Comparison of ENCODE assay signal across 1 cellular context in genomic region chr10:21536874-21537273, GRCh38.
TF ChIP-seq lines count a peak whose summit lies in the region.

No MANE protein-coding gene starts in this region.

TF ChIP-seq in A549, 52 proteins besides CTCF, POLR2A, EP300 and RAD21:
- TF ChIP-seq GATA3 (IDR thresholded peaks at IDR 0.05; ENCODE audit: borderline replicate concordance): no peak
- TF ChIP-seq HES2 (IDR thresholded peaks at IDR 0.05): no peak
- TF ChIP-seq ELK1 (IDR thresholded peaks at IDR 0.05; ENCODE audit: low read depth, low read length): no peak
- no peak for TF ChIP-seq ATOH8 (CRISPR knock-in tag; IDR thresholded peaks at IDR 0.05; ENCODE audit: low read depth)
- no peak for TF ChIP-seq TFCP2L1 (CRISPR knock-in tag; IDR thresholded peaks at IDR 0.05)
- no peak for TF ChIP-seq ESRRA (IDR thresholded peaks at IDR 0.05; ENCODE audit: borderline replicate concordance, low read length)
- TF ChIP-seq HOXA7 (CRISPR knock-in tag; IDR thresholded peaks at IDR 0.05): no peak
- no peak for TF ChIP-seq EHMT2 (IDR thresholded peaks at IDR 0.05; ENCODE audit: low read depth)
- TF ChIP-seq HEYL (CRISPR knock-in tag; IDR thresholded peaks at IDR 0.05): no peak
- no peak for TF ChIP-seq FOSB (CRISPR knock-in tag; IDR thresholded peaks at IDR 0.05)
- TF ChIP-seq TP53 (CRISPR knock-in tag; IDR thresholded peaks at IDR 0.05): no peak
- TF ChIP-seq PHF8 (IDR thresholded peaks at IDR 0.05; ENCODE audit: borderline replicate concordance, low read depth): no peak
- no peak for TF ChIP-seq USF2 (IDR thresholded peaks at IDR 0.05)
- TF ChIP-seq KDM1A (IDR thresholded peaks at IDR 0.05; ENCODE audit: low read depth): no peak
- no peak for TF ChIP-seq ZNF302 (CRISPR knock-in tag; IDR thresholded peaks at IDR 0.05)
